Comparison of ENCODE assay signal across 8 cellular contexts in genomic region chr16:27268376-27269299, GRCh38. TPM values are rescaled to one million over a fixed set of nuclear protein-coding genes. Genes with fewer than 3 reads are reported as not detected.
DNase-seq lines count a peak whose midpoint lies in the region; ATAC-seq and TF ChIP-seq lines count a peak whose summit lies in the region.

Gene NSMCE1 (minus strand): TSS chr16:27268772. CDS start chr16:27257570, 11,202 bp downstream.

- H4K20me1 ChIP-seq in BLaER1 treated with 17β-estradiol and CSF1 and Interleukin-3, amounts not matched to agents 10 nM and 100 nM = no peaks in the 10 kb centered on the region

- peak within 1 kb of the TSS; percentile 67 to 95 (median 79) for H3K4me2 ChIP-seq in BLaER1 treated with 17β-estradiol and CSF1 and Interleukin-3, amounts not matched to agents 10 nM and 100 nM

- no peaks in the 10 kb centered on the region; a peak in 1 of 22 replicates for H3K9me3 ChIP-seq in BLaER1 treated with 17β-estradiol and CSF1 and Interleukin-3, amounts not matched to agents 10 nM and 100 nM (replicated peaks in 1 of 11)
- no peaks in the 10 kb centered on the region for H3K9me3 ChIP-seq in left lung

- H3K9ac ChIP-seq in BLaER1 treated with 17β-estradiol and CSF1 and Interleukin-3, amounts not matched to agents 10 nM and 100 nM = peak within 1 kb of the TSS; percentile 67 to 84 (median 80)

- ATAC-seq in HG03460 (IDR thresholded peaks at IDR 0.05; ENCODE audit: unreplicated experiment) (peak; percentile 92), left lung (peak; percentile 99)

- TF ChIP-seq CTCF in left lung (IDR thresholded peaks at IDR 0.05) = peak in 1 of 2 donors; percentile 48

- H3K4me3 ChIP-seq in BLaER1 treated with 17β-estradiol and CSF1 and Interleukin-3, amounts not matched to agents 10 nM and 100 nM = peak within 1 kb of the TSS; percentile 68 to 91 (median 77)
- peak within 1 kb of the TSS; percentile 74 to 79 for H3K4me3 ChIP-seq in left lung

- peak within 1 kb of the TSS; percentile 73 to 87 (median 82) for H3K27ac ChIP-seq in BLaER1 treated with 17β-estradiol and CSF1 and Interleukin-3, amounts not matched to agents 10 nM and 100 nM
- H3K27ac ChIP-seq in left lung = peak within 1 kb of the TSS; percentile 69 to 88

- peaks cover 6 to 41% (median 25%) of the 10 kb centered on the region in 10 experiments for H3K4me1 ChIP-seq in BLaER1 treated with 17β-estradiol and CSF1 and Interleukin-3, amounts not matched to agents 10 nM and 100 nM
- peaks cover 3 to 26% of the 10 kb centered on the region in 2 donors for H3K4me1 ChIP-seq in left lung

- H3K27me3 ChIP-seq in BLaER1 treated with 17β-estradiol and CSF1 and Interleukin-3, amounts not matched to agents 10 nM and 100 nM = no peaks in the 10 kb centered on the region
- H3K27me3 ChIP-seq in left lung = no peaks in the 10 kb centered on the region

- intact Hi-C loops in left lung (cut with DNase I) = no loop called here

- 0 out of 22 replicates have a peak, but pooled peaks cover 0 to 5% (median 0%) of the 10 kb centered on the region in 11 experiments for H3K36me3 ChIP-seq in BLaER1 treated with 17β-estradiol and CSF1 and Interleukin-3, amounts not matched to agents 10 nM and 100 nM
- no peaks in the 10 kb centered on the region for H3K36me3 ChIP-seq in left lung

- peak; percentile 80 for DNase-seq in GM19240 (ENCODE audit: insufficient read length, low spot score)
- DNase-seq in NCI-H526 treated with DMSO at 0.1 percent for 48 hours (lab: John Stamatoyannopoulos, UW) = peak; percentile 81
- peak; percentile 89 to 96 for DNase-seq in activated CD4-positive, alpha-beta T cell treated with anti-CD3 and anti-CD28 coated beads, Interleukin-2, amount 50 U/mL, for 24 hours (ENCODE audit: low read depth in 1 of 2, low spot score in 1 of 2)
- DNase-seq in dermis blood vessel endothelial cell = peak; percentile 98
- peak; percentile 97 to 98 for DNase-seq in left lung
- DNase-seq in stimulated activated CD4-positive, alpha-beta T cell treated with anti-CD3 and anti-CD28 coated beads, Interleukin-2, amount 100 ng/mL, for 48 hours = peak; percentile 98

RNA-seq across cellular contexts. Expression of gene NSMCE1, which starts in this region (rescaled TPM):
- 43.0 and 77.3 TPM in 2 replicates for total RNA-seq in dermis blood vessel endothelial cell
- total RNA-seq in left lung = 10 to 100 TPM; 48.6 to 52.7 TPM

Comparison
In these comparisons a context has a peak if more than half of its experiments do, and no peak if none do; other contexts are left out.
1. Peak in every context shown above with its lines: DNase-seq, ATAC-seq, H3K4me3 ChIP-seq and H3K27ac ChIP-seq.